In the genomic region with DNA sequence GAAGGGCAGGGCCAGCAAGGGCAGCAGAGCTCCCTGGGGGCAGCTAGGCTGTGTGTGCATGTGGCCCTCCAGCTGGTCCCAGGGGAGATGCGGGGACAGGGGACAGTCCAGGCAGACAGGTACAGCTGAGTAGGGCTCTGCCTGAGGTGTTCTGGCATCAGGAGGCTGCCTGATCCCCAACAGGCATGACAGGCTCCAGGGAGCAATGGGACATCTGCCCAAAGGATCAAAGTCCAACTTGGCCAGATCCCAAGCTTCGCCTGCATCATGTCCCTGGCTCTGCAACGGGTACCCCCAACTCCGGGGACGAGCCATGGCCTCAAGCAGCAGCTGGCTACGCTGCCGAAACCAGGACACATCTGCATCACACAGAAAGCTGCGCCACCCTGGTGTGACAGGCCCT, we compare ENCODE assay signal across 1 cellular context.
TF ChIP-seq lines count a peak whose summit lies in the region.

No MANE protein-coding gene starts in this region.

TF ChIP-seq in liver, 16 proteins besides CTCF, POLR2A, EP300 and RAD21 (continued from another document):
- TF ChIP-seq JUND (IDR thresholded peaks at IDR 0.05): peak in 1 of 2 donors; percentile 28
- TF ChIP-seq REST (IDR thresholded peaks at IDR 0.05): peak; percentile 40
- TF ChIP-seq NR2F2 (IDR thresholded peaks at IDR 0.05): no peak
- no peak for TF ChIP-seq FOXA2 (IDR thresholded peaks at IDR 0.05)
- TF ChIP-seq ZBTB33 (IDR thresholded peaks at IDR 0.05): no peak
